Comparison of ENCODE assay signal across 24 cellular contexts in genomic region chr17:33197342-33197741, GRCh38.
"Had no signal": no experiment of that assay in that cellular context is flagged by ENCODE, and none has a peak within 500 bp of the region (broad histone marks: within the 10 kb centered on the region; RNA-seq: fewer than 3 reads in every experiment).

No MANE protein-coding gene starts in this region.

- H3K27ac ChIP-seq: colonic mucosa, coronary artery, dorsolateral prefrontal cortex, epithelial cell of prostate, esophagus muscularis mucosa, esophagus squamous epithelium, foreskin keratinocyte, gastrocnemius medialis, gastroesophageal sphincter, heart left ventricle, heart right ventricle had no signal

- H3K36me3 ChIP-seq: colonic mucosa, esophagus muscularis mucosa, esophagus squamous epithelium, gastrocnemius medialis, gastroesophageal sphincter, heart left ventricle, heart right ventricle had no signal

- H3K4me3 ChIP-seq: colonic mucosa, coronary artery, dorsolateral prefrontal cortex, esophagus muscularis mucosa, esophagus squamous epithelium, gastrocnemius medialis, gastroesophageal sphincter, heart left ventricle, heart right ventricle had no signal

- H3K9me3 ChIP-seq: colonic mucosa, esophagus muscularis mucosa, esophagus squamous epithelium, gastrocnemius medialis, gastroesophageal sphincter, heart left ventricle, heart right ventricle had no signal

- H3K4me3 Mint-ChIP-seq: dendritic cell treated with granulocyte-macrophage colony-stimulating factor and Interleukin-4, amounts not matched to agents 40 ng/mL and 50 ng/mL, for 4 days; effector memory CD8-positive, alpha-beta T cell had no signal

- H3K4me1 ChIP-seq: colonic mucosa, esophagus muscularis mucosa, esophagus squamous epithelium, gastrocnemius medialis, gastroesophageal sphincter, heart left ventricle, heart right ventricle had no signal

- DNase-seq: colonic mucosa; cortex of kidney; dermis blood vessel endothelial cell; dorsolateral prefrontal cortex; effector CD4-positive, alpha-beta T cell; effector CD8-positive, alpha-beta T cell; effector memory CD4-positive, alpha-beta T cell; effector memory CD8-positive, alpha-beta T cell; erythroblast; esophagus squamous epithelium; foreskin fibroblast; foreskin keratinocyte; foreskin melanocyte; gastrocnemius medialis; glutamatergic neuron; head of caudate nucleus; heart left ventricle; heart right ventricle had no signal

- H3K27ac Mint-ChIP-seq: dendritic cell treated with granulocyte-macrophage colony-stimulating factor and Interleukin-4, amounts not matched to agents 40 ng/mL and 50 ng/mL, for 4 days; effector memory CD8-positive, alpha-beta T cell had no signal

- H3K27me3 ChIP-seq: colonic mucosa had no signal

- ATAC-seq: effector memory CD8-positive, alpha-beta T cell; esophagus mucosa; foreskin keratinocyte; gastrocnemius medialis; gastroesophageal sphincter; heart left ventricle; heart right ventricle had no signal

- H3K9me3 Mint-ChIP-seq: dendritic cell treated with granulocyte-macrophage colony-stimulating factor and Interleukin-4, amounts not matched to agents 40 ng/mL and 50 ng/mL, for 4 days; effector memory CD8-positive, alpha-beta T cell had no signal
